8 cellular contexts compared by ENCODE assay signal in the genomic region with DNA sequence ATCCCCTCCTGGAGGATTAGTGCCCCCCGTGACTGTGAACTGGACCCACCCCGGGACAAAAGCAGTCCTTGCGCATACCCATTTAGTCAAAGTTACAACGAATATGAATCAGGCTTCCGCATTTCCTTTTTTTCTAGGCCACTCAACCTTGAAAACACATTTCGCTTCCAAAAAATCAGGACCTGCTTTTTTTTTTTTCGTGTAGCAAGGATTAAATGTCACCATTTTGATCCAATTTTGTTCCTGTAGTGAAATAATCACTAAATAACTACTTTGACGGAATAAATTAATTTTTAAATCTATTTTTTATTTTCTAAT. TPM values are rescaled to one million over a fixed set of nuclear protein-coding genes. Genes with fewer than 3 reads are reported as not detected.
DNase-seq lines count a peak whose midpoint lies in the region; ATAC-seq, FAIRE-seq and TF ChIP-seq lines count a peak whose summit lies in the region.

No MANE protein-coding gene starts in this region.

- TF ChIP-seq POLR2A in GM12891 (IDR thresholded peaks at IDR 0.05; ENCODE audit: low read depth, low read length) (no peak), sigmoid colon (IDR thresholded peaks at IDR 0.05) (no peak)

- H3K27ac ChIP-seq in sigmoid colon, result peak overlapping the region; percentile 66 to 75 (median 73)

- CTCF ChIA-PET in T-cell (lab: Charles Lee), result no interaction called here

- 30 to 33% methylated on average over 8 of the region's 8 CpGs for WGBS in sigmoid colon, 2 donors

- H3K4me3 Mint-ChIP-seq in T-cell, result peak overlapping the region; percentile 92 to 99 (median 93)

- DNase-seq in GM12891 (ENCODE audit: insufficient read length, low spot score) (no peak), T-cell (no peak), fibroblast of pulmonary artery (ENCODE audit: low read depth) (no peak), sigmoid colon (no peak), NCI-H1092 (lab: John Stamatoyannopoulos, UW) (no peak), HuH-7.5 (ENCODE audit: low spot score) (no peak)
- DNase-seq in activated CD8-positive, alpha-beta memory T cell treated with anti-CD3 and anti-CD28 coated beads, Interleukin-2, amount 50 U/mL, for 4 hours, result no peak

- FAIRE-seq in GM12891 (lab: Jason Lieb, UNC), result no peak

- TF ChIP-seq CTCF in fibroblast of pulmonary artery (IDR thresholded peaks at IDR 0.05; ENCODE audit: low read length, missing control alignments) (no peak), sigmoid colon (IDR thresholded peaks at IDR 0.05) (no peak)

- TF ChIP-seq EP300 in sigmoid colon (IDR thresholded peaks at IDR 0.05), result no peak

- no peaks in the 10 kb centered on the region for H3K9me3 ChIP-seq in sigmoid colon

- H3K4me3 ChIP-seq in fibroblast of pulmonary artery (replicated peaks; ENCODE audit: low read depth, low read length) (peak overlapping the region; percentile 54), sigmoid colon (peak overlapping the region; percentile 53 to 77 (median 70))

- POLR2A ChIA-PET in T-cell (lab: Charles Lee), result no interaction called here

- no peaks in the 10 kb centered on the region for H3K9me3 Mint-ChIP-seq in T-cell

- ATAC-seq in T-cell (replicated peaks in 1 of 4) (no peak), GM19023 (IDR thresholded peaks at IDR 0.05; ENCODE audit: unreplicated experiment) (no peak)

- peaks cover 0 to 12% (median 5%) of the 10 kb centered on the region in 4 donors for H3K4me1 ChIP-seq in sigmoid colon

- H3K36me3 Mint-ChIP-seq in T-cell, result no peaks in the 10 kb centered on the region

- no peaks in the 10 kb centered on the region for H3K36me3 ChIP-seq in sigmoid colon

- H3K27ac Mint-ChIP-seq in T-cell, result peak overlapping the region; percentile 77 to 88

- H3K27me3 Mint-ChIP-seq in T-cell, result no peaks in the 10 kb centered on the region

- intact Hi-C loops in sigmoid colon (cut with DNase I), result loop anchor here (1.0 to 5.0 kb wide), 2 partner anchors 54 to 60 kb away; a partner anchor contains a TSS

- H3K4me1 Mint-ChIP-seq in T-cell, result peaks cover 6 to 8% (median 8%) of the 10 kb centered on the region in 3 donors

- no peaks in the 10 kb centered on the region for H3K27me3 ChIP-seq in sigmoid colon

TF ChIP-seq in GM12891, 5 proteins besides CTCF, POLR2A, EP300 and RAD21:
- peak; percentile 69 for TF ChIP-seq SPI1 (IDR thresholded peaks at IDR 0.05; ENCODE audit: low read depth, low read length)
- TF ChIP-seq PAX5 (IDR thresholded peaks at IDR 0.05; ENCODE audit: insufficient read depth, low read length, severe bottlenecking), result no peak

RNA-seq across cellular contexts. Expression of a gene that starts 0.5 kb away (rescaled TPM):
- 0.56 TPM for polyA plus RNA-seq in GM12891 (2012; ENCODE audit: low read depth, missing spikeins)
- total RNA-seq in T-cell (1 to 10 TPM in 4 of 5 donors, under 1 TPM in 1; 0.77 to 3.8 (median 2.6) TPM), sigmoid colon (1 to 10 TPM; 1.7 to 5.0 (median 3.2) TPM)
- 1 to 10 TPM in 2 of 3 donors, not detected in 1; 1.1 to 1.2 TPM for polyA plus RNA-seq in sigmoid colon

RNA-seq across cellular contexts. Expression of a gene that starts 59.6 kb away (rescaled TPM):
- polyA plus RNA-seq in GM12891 (2012; ENCODE audit: low read depth, missing spikeins), result 6.2 TPM
- total RNA-seq in T-cell (10 to 100 TPM; 12.3 to 12.9 (median 12.6) TPM), sigmoid colon (10 to 100 TPM in 3 of 4 donors, 1 to 10 TPM in 1; 9.6 to 13.6 (median 10.7) TPM)
- polyA plus RNA-seq in sigmoid colon, result 10 to 100 TPM in 2 of 3 donors, 1 to 10 TPM in 1; 7.2 to 12.5 (median 11.4) TPM
